12 cellular contexts compared by ENCODE assay signal in the genomic region with DNA sequence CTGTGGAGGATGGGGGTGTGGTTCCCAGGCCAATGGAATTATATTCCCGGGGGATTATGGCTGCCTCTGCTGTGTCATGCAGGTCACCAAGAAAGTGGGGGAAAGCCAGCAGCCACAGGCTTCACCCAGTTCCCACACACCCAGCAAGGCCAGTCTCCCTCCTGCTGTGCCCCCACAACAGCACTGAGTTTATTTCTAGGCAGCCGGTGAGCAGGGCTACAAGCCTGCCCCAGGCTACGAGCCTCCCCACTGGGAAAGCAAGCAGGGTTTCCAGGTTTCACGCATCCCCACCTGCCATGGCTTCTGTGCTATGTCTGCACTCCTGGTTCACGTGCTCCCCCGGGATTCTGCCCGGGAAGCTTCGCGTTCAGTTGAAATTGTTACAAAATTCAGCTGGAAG.
"Had no signal": no experiment of that assay in that cellular context is flagged by ENCODE, and none has a peak within 500 bp of the region (broad histone marks: within the 10 kb centered on the region; RNA-seq: fewer than 3 reads in every experiment).

No MANE protein-coding gene starts in this region.

- H3K4me1 Mint-ChIP-seq: activated CD4-positive, alpha-beta T cell treated with anti-CD3 and anti-CD28 coated beads for 36 hours; activated naive CD4-positive, alpha-beta T cell treated with anti-CD3 and anti-CD28 coated beads, Interleukin-2, amount 50 U/mL, for 24 hours; stimulated activated naive B cell treated with anti-CD40 and anti-IgM and Interleukin-4, amounts not matched to agents 10 μg/mL and 1 μg/mL and 100 μg/mL, for 72 hours had no signal

- H3K4me3 ChIP-seq: lower lobe of right lung had no signal

- H3K4me1 ChIP-seq: lower lobe of right lung had no signal

- H3K36me3 ChIP-seq: lower lobe of right lung had no signal

- H3K27ac ChIP-seq: lower lobe of right lung, VCaP had no signal

- H3K27ac Mint-ChIP-seq: activated CD4-positive, alpha-beta T cell treated with anti-CD3 and anti-CD28 coated beads for 36 hours; activated naive CD4-positive, alpha-beta T cell treated with anti-CD3 and anti-CD28 coated beads, Interleukin-2, amount 50 U/mL, for 24 hours; dendritic cell treated with granulocyte-macrophage colony-stimulating factor and Interleukin-4, amounts not matched to agents 40 ng/mL and 50 ng/mL, for 4 days; stimulated activated naive B cell treated with anti-CD40 and anti-IgM and Interleukin-4, amounts not matched to agents 10 μg/mL and 1 μg/mL and 100 μg/mL, for 72 hours had no signal

- DNase-seq: activated CD4-positive, alpha-beta T cell treated with anti-CD3 and anti-CD28 coated beads for 36 hours; activated T-cell treated with anti-CD3 and anti-CD28 coated beads, Interleukin-2, amount 50 U/mL, for 1 hour; erythroblast; lower lobe of right lung; midbrain; small intestine; stimulated activated naive B cell treated with anti-CD40 and anti-IgM and Interleukin-4, amounts not matched to agents 10 μg/mL and 1 μg/mL and 100 μg/mL, for 72 hours; T-helper 1 cell; trophoblast cell had no signal

- H3K4me3 Mint-ChIP-seq: activated CD4-positive, alpha-beta T cell treated with anti-CD3 and anti-CD28 coated beads for 36 hours; activated naive CD4-positive, alpha-beta T cell treated with anti-CD3 and anti-CD28 coated beads, Interleukin-2, amount 50 U/mL, for 24 hours; dendritic cell treated with granulocyte-macrophage colony-stimulating factor and Interleukin-4, amounts not matched to agents 40 ng/mL and 50 ng/mL, for 4 days; stimulated activated naive B cell treated with anti-CD40 and anti-IgM and Interleukin-4, amounts not matched to agents 10 μg/mL and 1 μg/mL and 100 μg/mL, for 72 hours had no signal

- H3K9me3 ChIP-seq: lower lobe of right lung had no signal

- H3K9me3 Mint-ChIP-seq: activated naive CD4-positive, alpha-beta T cell treated with anti-CD3 and anti-CD28 coated beads, Interleukin-2, amount 50 U/mL, for 24 hours; dendritic cell treated with granulocyte-macrophage colony-stimulating factor and Interleukin-4, amounts not matched to agents 40 ng/mL and 50 ng/mL, for 4 days had no signal
